In the genomic region with DNA sequence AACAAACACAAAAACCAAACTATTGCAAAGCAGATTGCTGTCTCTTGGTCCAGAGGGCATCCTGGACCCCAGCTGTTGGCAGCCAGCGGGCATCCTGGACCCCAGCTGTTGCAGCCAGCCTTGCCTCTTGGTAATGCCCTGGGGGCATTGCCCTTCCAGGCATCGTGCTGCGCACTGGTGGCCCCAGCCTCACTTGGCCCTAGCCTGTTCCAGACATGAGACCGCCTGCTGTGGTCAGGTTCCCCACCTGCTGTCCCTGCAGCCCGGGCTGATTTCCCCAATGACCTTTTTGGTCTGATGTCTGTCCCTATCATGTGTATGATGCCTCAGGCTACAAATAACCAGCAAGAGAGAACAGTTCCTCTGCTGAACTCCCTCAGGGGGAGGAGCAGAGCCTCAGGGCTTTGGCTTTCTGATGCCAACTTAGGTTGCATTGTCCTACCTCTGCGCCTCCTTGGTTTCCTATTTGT, we compare ENCODE assay signal across 8 cellular contexts. TPM values are rescaled to one million over a fixed set of nuclear protein-coding genes. Genes with fewer than 3 reads are reported as not detected.
A peak's percentile ranks its signal among the peaks of the same experiment; 100 is the strongest.
DNase-seq lines count a peak whose midpoint lies in the region; ATAC-seq and TF ChIP-seq lines count a peak whose summit lies in the region.

No MANE protein-coding gene starts in this region.

- DNase-seq in activated CD4-positive, alpha-beta T cell treated with anti-CD3 and anti-CD28 coated beads, Interleukin-2, amount 10 ng/mL, durations not matched to agents 7 days and 5 days, result no peak
- DNase-seq in activated CD4-positive, alpha-beta T cell treated with anti-CD3 and anti-CD28 coated beads, Interleukin-2, amount 50 U/mL, for 48 hours, result no peak
- DNase-seq in activated CD8-positive, alpha-beta T cell treated with anti-CD3 and anti-CD28 coated beads for 36 hours, result no peak
- no peak for DNase-seq in left lung
- DNase-seq in suprapubic skin (ENCODE audit: low spot score in 2 of 2), result peak in 1 of 2 donors; percentile 60
- no peak for DNase-seq in SKM-1 (lab: John Stamatoyannopoulos, UW; ENCODE audit: unreplicated experiment)
- DNase-seq in T1000 (lab: John Stamatoyannopoulos, UW), result no peak

- H3K4me3 ChIP-seq in left lung (no peak overlapping the region), suprapubic skin (no peak overlapping the region)

- CTCF ChIA-PET in activated CD4-positive, alpha-beta T cell treated with anti-CD3 and anti-CD28 coated beads, Interleukin-2, amount 10 ng/mL, durations not matched to agents 7 days and 5 days (lab: Charles Lee), result interaction anchor here (0.6 to 1.6 kb wide), 3 partner anchors 11 to 201 kb away, joined by 3 to 5 read pairs (median 4); no protein-coding TSS in a partner anchor
- CTCF ChIA-PET in activated CD8-positive, alpha-beta T cell treated with anti-CD3 and anti-CD28 coated beads for 36 hours (lab: Charles Lee), result interaction anchor here (1.2 to 9.3 kb wide), 7 partner anchors 9 to 305 kb away, joined by 3 to 53 read pairs (median 4); a partner anchor contains a TSS

- H3K36me3 ChIP-seq in left lung (no peaks in the 10 kb centered on the region), suprapubic skin (no peaks in the 10 kb centered on the region)

- H3K9me3 ChIP-seq in left lung (no peaks in the 10 kb centered on the region), suprapubic skin (no peaks in the 10 kb centered on the region)

- H3K9me3 Mint-ChIP-seq in activated CD4-positive, alpha-beta T cell treated with anti-CD3 and anti-CD28 coated beads, Interleukin-2, amount 10 ng/mL, durations not matched to agents 7 days and 5 days, result no peaks in the 10 kb centered on the region
- peaks cover 1% of the 10 kb centered on the region for H3K9me3 Mint-ChIP-seq in activated CD8-positive, alpha-beta T cell treated with anti-CD3 and anti-CD28 coated beads for 36 hours

- 85% methylated on average over 6 of the region's 6 CpGs for WGBS in suprapubic skin

- TF ChIP-seq EP300 in suprapubic skin (IDR thresholded peaks at IDR 0.05), result no peak

- H3K27me3 ChIP-seq in left lung (no peaks in the 10 kb centered on the region), suprapubic skin (no peaks in the 10 kb centered on the region)

- ATAC-seq in activated CD8-positive, alpha-beta T cell treated with anti-CD3 and anti-CD28 coated beads for 36 hours, result no peak
- no peak for ATAC-seq in left lung
- ATAC-seq in HG02870 (IDR thresholded peaks at IDR 0.05; ENCODE audit: unreplicated experiment), result no peak

- no peaks in the 10 kb centered on the region for H3K27me3 Mint-ChIP-seq in activated CD4-positive, alpha-beta T cell treated with anti-CD3 and anti-CD28 coated beads, Interleukin-2, amount 10 ng/mL, durations not matched to agents 7 days and 5 days
- no peaks in the 10 kb centered on the region for H3K27me3 Mint-ChIP-seq in activated CD8-positive, alpha-beta T cell treated with anti-CD3 and anti-CD28 coated beads for 36 hours

- H3K4me1 Mint-ChIP-seq in activated CD4-positive, alpha-beta T cell treated with anti-CD3 and anti-CD28 coated beads, Interleukin-2, amount 10 ng/mL, durations not matched to agents 7 days and 5 days, result peaks cover 59% of the 10 kb centered on the region
- H3K4me1 Mint-ChIP-seq in activated CD8-positive, alpha-beta T cell treated with anti-CD3 and anti-CD28 coated beads for 36 hours (ENCODE audit: low read depth), result peaks cover 67% of the 10 kb centered on the region

- H3K27ac ChIP-seq in left lung, result peak overlapping the region; percentile 67 to 78
- peak overlapping the region; percentile 90 for H3K27ac ChIP-seq in suprapubic skin

- H3K4me3 Mint-ChIP-seq in activated CD4-positive, alpha-beta T cell treated with anti-CD3 and anti-CD28 coated beads, Interleukin-2, amount 10 ng/mL, durations not matched to agents 7 days and 5 days, result peak overlapping the region; percentile 55
- peak overlapping the region; percentile 44 for H3K4me3 Mint-ChIP-seq in activated CD8-positive, alpha-beta T cell treated with anti-CD3 and anti-CD28 coated beads for 36 hours

- H3K4me1 ChIP-seq in left lung, result peaks cover 37 to 72% of the 10 kb centered on the region in 2 donors
- H3K4me1 ChIP-seq in suprapubic skin, result peaks cover 70% of the 10 kb centered on the region

- POLR2A ChIA-PET in activated CD4-positive, alpha-beta T cell treated with anti-CD3 and anti-CD28 coated beads, Interleukin-2, amount 10 ng/mL, durations not matched to agents 7 days and 5 days (lab: Charles Lee), result no interaction called here
- POLR2A ChIA-PET in activated CD8-positive, alpha-beta T cell treated with anti-CD3 and anti-CD28 coated beads for 36 hours (lab: Charles Lee), result interaction anchor here (1.0 to 6.4 kb wide), 3 partner anchors 12 to 21 kb away, joined by 5 to 53 read pairs (median 12); a partner anchor contains a TSS

- H3K36me3 Mint-ChIP-seq in activated CD4-positive, alpha-beta T cell treated with anti-CD3 and anti-CD28 coated beads, Interleukin-2, amount 10 ng/mL, durations not matched to agents 7 days and 5 days (ENCODE audit: low read depth), result peaks cover 11% of the 10 kb centered on the region
- H3K36me3 Mint-ChIP-seq in activated CD8-positive, alpha-beta T cell treated with anti-CD3 and anti-CD28 coated beads for 36 hours (ENCODE audit: low read depth), result peaks cover 11% of the 10 kb centered on the region

- peak overlapping the region; percentile 91 for H3K27ac Mint-ChIP-seq in activated CD4-positive, alpha-beta T cell treated with anti-CD3 and anti-CD28 coated beads, Interleukin-2, amount 10 ng/mL, durations not matched to agents 7 days and 5 days
- peak overlapping the region; percentile 91 for H3K27ac Mint-ChIP-seq in activated CD8-positive, alpha-beta T cell treated with anti-CD3 and anti-CD28 coated beads for 36 hours

- TF ChIP-seq POLR2A in suprapubic skin (IDR thresholded peaks at IDR 0.05), result no peak

- intact Hi-C loops in activated CD8-positive, alpha-beta T cell treated with anti-CD3 and anti-CD28 coated beads for 36 hours (cut with micrococcal nuclease), result no loop called here
- intact Hi-C loops in left lung (cut with DNase I), result no loop called here

- no peak for TF ChIP-seq CTCF in activated CD8-positive, alpha-beta T cell treated with anti-CD3 and anti-CD28 coated beads for 36 hours (IDR thresholded peaks at IDR 0.05)
- TF ChIP-seq CTCF in left lung (IDR thresholded peaks at IDR 0.05) (no peak), suprapubic skin (IDR thresholded peaks at IDR 0.05) (no peak)

RNA-seq across cellular contexts. Expression of a gene that starts 20.8 kb away (rescaled TPM):
- total RNA-seq in activated CD4-positive, alpha-beta T cell treated with anti-CD3 and anti-CD28 coated beads, Interleukin-2, amount 10 ng/mL, durations not matched to agents 7 days and 5 days, result 10 to 100 TPM; 45.7 to 46.8 TPM
- total RNA-seq in activated CD8-positive, alpha-beta T cell treated with anti-CD3 and anti-CD28 coated beads for 36 hours, result 10 to 100 TPM; 26.0 to 28.7 TPM
- total RNA-seq in left lung (10 to 100 TPM; 48.1 to 62.6 TPM), suprapubic skin (10 to 100 TPM; 25.2 to 91.4 (median 35.4) TPM)
